ENCODE assay signal across 1 cellular context in genomic region chr3:148648685-148649352, GRCh38.
TF ChIP-seq lines count a peak whose summit lies in the region.

No MANE protein-coding gene starts in this region.

TF ChIP-seq in SK-N-SH, 30 proteins besides CTCF, POLR2A, EP300 and RAD21 (continued from another document):
- TF ChIP-seq ZBTB33 (IDR thresholded peaks at IDR 0.05; ENCODE audit: borderline replicate concordance, low read depth) (no peak), EZH2phosphoT487 (IDR thresholded peaks at IDR 0.05; ENCODE audit: borderline replicate concordance, low read depth) (no peak), IRF3 (IDR thresholded peaks at IDR 0.05; ENCODE audit: low read depth, low read length) (no peak), MXI1 (IDR thresholded peaks at IDR 0.05; ENCODE audit: low read depth, low read length) (no peak), CHD2 (IDR thresholded peaks at IDR 0.05; ENCODE audit: low read length, partially characterized antibody) (no peak), RXRA (IDR thresholded peaks at IDR 0.05; ENCODE audit: borderline replicate concordance, low read depth) (no peak), FOXJ3 (CRISPR knock-in tag; IDR thresholded peaks at IDR 0.05) (no peak), RFX5 (IDR thresholded peaks at IDR 0.05; ENCODE audit: low read length) (no peak), ELF1 (IDR thresholded peaks at IDR 0.05) (no peak), YY1 (IDR thresholded peaks at IDR 0.05; ENCODE audit: low read depth) (no peak)
TF ChIP-seq in SK-N-SH: peak in this region for 6.
